ENCODE assay signal across 10 cellular contexts in genomic region chr18:24052053-24052452, GRCh38. TPM values are rescaled to one million over a fixed set of nuclear protein-coding genes. Genes with fewer than 3 reads are reported as not detected.
DNase-seq lines count a peak whose midpoint lies in the region; ATAC-seq and FAIRE-seq lines count a peak whose summit lies in the region.
"Had no signal": no experiment of that assay in that cellular context is flagged by ENCODE, and none has a peak within 500 bp of the region (broad histone marks: within the 10 kb centered on the region; RNA-seq: fewer than 3 reads in every experiment).

No MANE protein-coding gene starts in this region.

- H3K36me3 Mint-ChIP-seq in activated CD4-positive, alpha-beta memory T cell treated with anti-CD3 and anti-CD28 coated beads for 36 hours: no peaks in the 10 kb centered on the region
- H3K36me3 Mint-ChIP-seq in activated CD4-positive, alpha-beta memory T cell treated with anti-CD3 and anti-CD28 coated beads, Interleukin-2, amount 10 ng/mL, durations not matched to agents 7 days and 5 days (ENCODE audit: low read depth): peaks cover 28% of the 10 kb centered on the region
- peaks cover 6% of the 10 kb centered on the region for H3K36me3 Mint-ChIP-seq in central memory CD8-positive, alpha-beta T cell (ENCODE audit: insufficient read depth)

- H3K27me3 Mint-ChIP-seq in activated CD4-positive, alpha-beta memory T cell treated with anti-CD3 and anti-CD28 coated beads for 36 hours: no peaks in the 10 kb centered on the region
- H3K27me3 Mint-ChIP-seq in activated CD4-positive, alpha-beta memory T cell treated with anti-CD3 and anti-CD28 coated beads, Interleukin-2, amount 10 ng/mL, durations not matched to agents 7 days and 5 days: no peaks in the 10 kb centered on the region
- H3K27me3 Mint-ChIP-seq in central memory CD8-positive, alpha-beta T cell: no peaks in the 10 kb centered on the region

- H3K27ac Mint-ChIP-seq in activated CD4-positive, alpha-beta memory T cell treated with anti-CD3 and anti-CD28 coated beads for 36 hours: peak overlapping the region; percentile 88
- H3K27ac Mint-ChIP-seq in activated CD4-positive, alpha-beta memory T cell treated with anti-CD3 and anti-CD28 coated beads, Interleukin-2, amount 10 ng/mL, durations not matched to agents 7 days and 5 days: no peak overlapping the region
- H3K27ac Mint-ChIP-seq in central memory CD8-positive, alpha-beta T cell (ENCODE audit: low read depth): peak overlapping the region; percentile 35

- peaks cover 84% of the 10 kb centered on the region for H3K4me1 Mint-ChIP-seq in activated CD4-positive, alpha-beta memory T cell treated with anti-CD3 and anti-CD28 coated beads for 36 hours (ENCODE audit: low read depth)
- H3K4me1 Mint-ChIP-seq in activated CD4-positive, alpha-beta memory T cell treated with anti-CD3 and anti-CD28 coated beads, Interleukin-2, amount 10 ng/mL, durations not matched to agents 7 days and 5 days: peaks cover 72% of the 10 kb centered on the region
- peaks cover 77% of the 10 kb centered on the region for H3K4me1 Mint-ChIP-seq in central memory CD8-positive, alpha-beta T cell

- POLR2A ChIA-PET in activated CD4-positive, alpha-beta memory T cell treated with anti-CD3 and anti-CD28 coated beads for 36 hours (lab: Charles Lee): no interaction called here
- POLR2A ChIA-PET in activated CD4-positive, alpha-beta memory T cell treated with anti-CD3 and anti-CD28 coated beads, Interleukin-2, amount 10 ng/mL, durations not matched to agents 7 days and 5 days (lab: Charles Lee): no interaction called here

- intact Hi-C loops in activated CD4-positive, alpha-beta memory T cell treated with anti-CD3 and anti-CD28 coated beads for 36 hours (cut with micrococcal nuclease): no loop called here
- intact Hi-C loops in sciatic nerve (cut with DNase I): no loop called here

- no peak for FAIRE-seq in RCC 7860 (lab: Jason Lieb, UNC)

- CTCF ChIA-PET in activated CD4-positive, alpha-beta memory T cell treated with anti-CD3 and anti-CD28 coated beads for 36 hours (lab: Charles Lee): interaction anchor here (0.9 kb wide), 1 partner anchor 30 kb away, joined by 3 read pairs; no protein-coding TSS in a partner anchor
- CTCF ChIA-PET in activated CD4-positive, alpha-beta memory T cell treated with anti-CD3 and anti-CD28 coated beads, Interleukin-2, amount 10 ng/mL, durations not matched to agents 7 days and 5 days (lab: Charles Lee): no interaction called here

- ATAC-seq in central memory CD8-positive, alpha-beta T cell (replicated peaks; ENCODE audit: extremely low read depth, poor library complexity, severe bottlenecking): no peak
- peak; percentile 31 for ATAC-seq in sciatic nerve

- DNase-seq in activated CD4-positive, alpha-beta memory T cell treated with anti-CD3 and anti-CD28 coated beads for 36 hours: no peak
- DNase-seq in activated CD4-positive, alpha-beta memory T cell treated with anti-CD3 and anti-CD28 coated beads, Interleukin-2, amount 10 ng/mL, durations not matched to agents 7 days and 5 days: no peak
- DNase-seq in NCI-H460 (ENCODE audit: extremely low read depth, low read depth) (peak; percentile 76), sciatic nerve (ENCODE audit: low spot score) (no peak), hepatic stellate cell (ENCODE audit: low spot score) (no peak), islet precursor cell (no peak), RCC 7860 (ENCODE audit: low spot score) (no peak)
- DNase-seq in central memory CD8-positive, alpha-beta T cell (ENCODE audit: low spot score in 2 of 2): no peak
- DNase-seq: NCI-H2107; NK-92 treated with Interleukin-12 subunit alpha and Interleukin-12 subunit beta, amount 100 ng/mL, for 24 hours had no signal

- no peak overlapping the region for H3K4me3 Mint-ChIP-seq in activated CD4-positive, alpha-beta memory T cell treated with anti-CD3 and anti-CD28 coated beads for 36 hours
- H3K4me3 Mint-ChIP-seq in activated CD4-positive, alpha-beta memory T cell treated with anti-CD3 and anti-CD28 coated beads, Interleukin-2, amount 10 ng/mL, durations not matched to agents 7 days and 5 days: no peak overlapping the region
- no peak overlapping the region for H3K4me3 Mint-ChIP-seq in central memory CD8-positive, alpha-beta T cell

- H3K9me3 Mint-ChIP-seq in activated CD4-positive, alpha-beta memory T cell treated with anti-CD3 and anti-CD28 coated beads for 36 hours: no peaks in the 10 kb centered on the region
- H3K9me3 Mint-ChIP-seq in activated CD4-positive, alpha-beta memory T cell treated with anti-CD3 and anti-CD28 coated beads, Interleukin-2, amount 10 ng/mL, durations not matched to agents 7 days and 5 days: no peaks in the 10 kb centered on the region
- H3K9me3 Mint-ChIP-seq in central memory CD8-positive, alpha-beta T cell: no peaks in the 10 kb centered on the region

RNA-seq across cellular contexts. Expression of gene TTC39C, which starts 37.5 kb away (rescaled TPM):
- total RNA-seq in activated CD4-positive, alpha-beta memory T cell treated with anti-CD3 and anti-CD28 coated beads for 36 hours: 10 to 100 TPM; 48.9 to 49.0 TPM
- 10 to 100 TPM; 94.0 to 94.4 TPM for total RNA-seq in activated CD4-positive, alpha-beta memory T cell treated with anti-CD3 and anti-CD28 coated beads, Interleukin-2, amount 10 ng/mL, durations not matched to agents 7 days and 5 days
- total RNA-seq in NCI-H460 (2014; rRNA removed; shearing (Covaris generic)): 28.3 and 29.7 TPM in 2 replicates
- polyA plus RNA-seq in NCI-H460 (2014; cell fraction: nucleus; rRNA removed): 12.0 and 20.8 TPM in 2 replicates
- 20.6 TPM for total RNA-seq in sciatic nerve
